ENCODE assay signal across 16 cellular contexts in genomic region chr13:57946361-57946760, GRCh38.
DNase-seq lines count a peak whose midpoint lies in the region; ATAC-seq and TF ChIP-seq lines count a peak whose summit lies in the region.
"Had no signal": no experiment of that assay in that cellular context is flagged by ENCODE, and none has a peak within 500 bp of the region (broad histone marks: within the 10 kb centered on the region; RNA-seq: fewer than 3 reads in every experiment).

No MANE protein-coding gene starts in this region.

- no peak overlapping the region for H3K4me2 ChIP-seq in mesenchymal stem cell (ENCODE audit: low read length, poor library complexity, severe bottlenecking)

- intact Hi-C loops in CD4-positive, alpha-beta T cell (cut with DNase I, micrococcal nuclease) = no loop called here

- POLR2A ChIA-PET in CD4-positive, alpha-beta T cell (lab: Charles Lee) = no interaction called here

- H3K4me3 Mint-ChIP-seq in CD4-positive, alpha-beta T cell = no peak overlapping the region
- H3K4me3 Mint-ChIP-seq: activated CD4-positive, alpha-beta memory T cell treated with anti-CD3 and anti-CD28 coated beads for 36 hours; HFFc6 had no signal

- H3K9me3 Mint-ChIP-seq in CD4-positive, alpha-beta T cell = peaks cover 14% of the 10 kb centered on the region

- no peak overlapping the region for H4K8ac ChIP-seq in mesenchymal stem cell (ENCODE audit: low read length)

- H2BK120ac ChIP-seq in mesenchymal stem cell (ENCODE audit: low read depth, low read length) = no peak overlapping the region

- 29% methylated on average over 1 of the region's 1 CpG for WGBS in mesenchymal stem cell

- no peak overlapping the region for H3K14ac ChIP-seq in mesenchymal stem cell (ENCODE audit: low read length in 2 of 2)

- H2BK5ac ChIP-seq in mesenchymal stem cell (ENCODE audit: low read depth, low read length, poor library complexity, severe bottlenecking) = no peak overlapping the region

- no peak overlapping the region for H3K4ac ChIP-seq in mesenchymal stem cell (ENCODE audit: low read depth in 1 of 2, low read length in 2 of 2)

- ATAC-seq in HG02642 (IDR thresholded peaks at IDR 0.05; ENCODE audit: poor library complexity, unreplicated experiment) (peak; percentile 77), HG03460 (IDR thresholded peaks at IDR 0.05; ENCODE audit: unreplicated experiment) (peak; percentile 100)
- no peak for ATAC-seq in CD4-positive, alpha-beta T cell (ENCODE audit: poor library complexity)
- ATAC-seq: upper lobe of right lung had no signal

- no peak overlapping the region for H2AFZ ChIP-seq in mesenchymal stem cell (ENCODE audit: low read depth, low read length)

- H3K4me1 Mint-ChIP-seq in CD4-positive, alpha-beta T cell (ENCODE audit: low read depth) = no peaks in the 10 kb centered on the region

- CTCF ChIA-PET in CD4-positive, alpha-beta T cell (lab: Charles Lee) = no interaction called here

- DNase-seq in DMS53 (lab: John Stamatoyannopoulos, UW) = peak; percentile 0
- no peak for DNase-seq in DMS53 treated with DMSO at 0.1 percent for 48 hours (lab: John Stamatoyannopoulos, UW; ENCODE audit: unreplicated experiment)
- peak; percentile 35 for DNase-seq in mesenchymal stem cell
- no peak for DNase-seq in stimulated activated CD4-positive, alpha-beta T cell treated with anti-CD3 and anti-CD28 coated beads, Interleukin-2, amount 100 ng/mL, for 48 hours
- no peak for DNase-seq in NCI-H510A (lab: John Stamatoyannopoulos, UW)
- DNase-seq in CD4-positive, alpha-beta T cell = no peak
- DNase-seq: 8988T; activated CD4-positive, alpha-beta memory T cell treated with anti-CD3 and anti-CD28 coated beads for 36 hours; adrenal gland; GDM1; HFFc6; NCI-H1105 treated with DMSO at 0.1 percent for 48 hours; upper lobe of right lung had no signal

- H3K4me3 ChIP-seq in mesenchymal stem cell (ENCODE audit: insufficient read depth in 1 of 2, low read depth in 1 of 2, low read length in 2 of 2) = no peak overlapping the region
- H3K4me3 ChIP-seq: adrenal gland, upper lobe of right lung had no signal

- peaks cover 29% of the 10 kb centered on the region for H3K9me3 ChIP-seq in mesenchymal stem cell (ENCODE audit: control insufficient read depth, low read length)
- H3K9me3 ChIP-seq in CD4-positive, alpha-beta T cell (ENCODE audit: control insufficient read depth, low read length) = no peaks in the 10 kb centered on the region
- H3K9me3 ChIP-seq: adrenal gland, upper lobe of right lung had no signal

- no peak overlapping the region for H3K9ac ChIP-seq in mesenchymal stem cell (ENCODE audit: low read length)

- TF ChIP-seq CTCF in CD4-positive, alpha-beta T cell (IDR thresholded peaks at IDR 0.05) = no peak

- H2AK5ac ChIP-seq in mesenchymal stem cell (ENCODE audit: low read length, severe bottlenecking) = no peak overlapping the region

- no peaks in the 10 kb centered on the region for H3K36me3 Mint-ChIP-seq in CD4-positive, alpha-beta T cell (ENCODE audit: low read depth)
- H3K36me3 Mint-ChIP-seq: activated CD4-positive, alpha-beta memory T cell treated with anti-CD3 and anti-CD28 coated beads for 36 hours had no signal

- H4K91ac ChIP-seq in mesenchymal stem cell (ENCODE audit: low read length) = no peak overlapping the region

- no peak overlapping the region for H3K27ac Mint-ChIP-seq in CD4-positive, alpha-beta T cell
- H3K27ac Mint-ChIP-seq: activated CD4-positive, alpha-beta memory T cell treated with anti-CD3 and anti-CD28 coated beads for 36 hours; HFFc6 had no signal

- no peaks in the 10 kb centered on the region for H3K4me1 ChIP-seq in mesenchymal stem cell (ENCODE audit: control insufficient read depth, insufficient read depth, low read depth, low read length)
- H3K4me1 ChIP-seq: adrenal gland, upper lobe of right lung had no signal

- H3K36me3 ChIP-seq in mesenchymal stem cell (ENCODE audit: control insufficient read depth in 1 of 2, insufficient read depth in 2 of 2, low read depth in 1 of 2, low read length in 2 of 2) = no peaks in the 10 kb centered on the region
- H3K36me3 ChIP-seq: adrenal gland, neutrophil, upper lobe of right lung had no signal

- H2BK15ac ChIP-seq in mesenchymal stem cell (ENCODE audit: low read depth, poor library complexity, severe bottlenecking) = no peak overlapping the region

- no peak overlapping the region for H3K23ac ChIP-seq in mesenchymal stem cell (ENCODE audit: low read length in 2 of 2)

- no peaks in the 10 kb centered on the region for H3K27me3 ChIP-seq in mesenchymal stem cell (ENCODE audit: control insufficient read depth in 1 of 2, insufficient read depth in 1 of 2, low read length in 2 of 2)
- no peaks in the 10 kb centered on the region for H3K27me3 ChIP-seq in CD4-positive, alpha-beta T cell (ENCODE audit: control insufficient read depth, insufficient read depth, low read length)
- H3K27me3 ChIP-seq: adrenal gland, neutrophil, upper lobe of right lung had no signal

- no peak overlapping the region for H2BK12ac ChIP-seq in mesenchymal stem cell (ENCODE audit: low read length in 2 of 2)

- H3K18ac ChIP-seq in mesenchymal stem cell (ENCODE audit: low read depth in 1 of 2, low read length in 2 of 2) = no peak overlapping the region

- no peak overlapping the region for H3K27ac ChIP-seq in mesenchymal stem cell (ENCODE audit: low read length, poor library complexity, severe bottlenecking)
- no peak overlapping the region for H3K27ac ChIP-seq in CD4-positive, alpha-beta T cell (ENCODE audit: low read depth, low read length)
- H3K27ac ChIP-seq: adrenal gland, neutrophil, upper lobe of right lung had no signal

- no peaks in the 10 kb centered on the region for H3K27me3 Mint-ChIP-seq in CD4-positive, alpha-beta T cell
- H3K27me3 Mint-ChIP-seq: activated CD4-positive, alpha-beta memory T cell treated with anti-CD3 and anti-CD28 coated beads for 36 hours had no signal

- no peaks in the 10 kb centered on the region for H3K79me1 ChIP-seq in mesenchymal stem cell (replicated peaks; ENCODE audit: low read length, poor library complexity, severe bottlenecking)

Comparison
In these comparisons a context has a peak if more than half of its experiments do, and no peak if none do; other contexts are left out.
1. DNase-seq: peak in DMS53 (single experiment) and mesenchymal stem cell (single experiment); none in DMS53 treated with DMSO at 0.1 percent for 48 hours (single experiment), stimulated activated CD4-positive, alpha-beta T cell treated with anti-CD3 and anti-CD28 coated beads, Interleukin-2, amount 100 ng/mL, for 48 hours (0 of 2), NCI-H510A (single experiment) and CD4-positive, alpha-beta T cell (0 of 10).